Comparison of ENCODE assay signal across 16 cellular contexts in genomic region chr17:77596491-77597420, GRCh38.
"Had no signal": no experiment of that assay in that cellular context is flagged by ENCODE, and none has a peak within 500 bp of the region (broad histone marks: within the 10 kb centered on the region; RNA-seq: fewer than 3 reads in every experiment).

No MANE protein-coding gene starts in this region.

- DNase-seq: activated CD4-positive, alpha-beta T cell treated with anti-CD3 and anti-CD28 coated beads for 4 hours; activated CD8-positive, alpha-beta T cell treated with anti-CD3 and anti-CD28 coated beads for 36 hours; activated T-cell treated with anti-CD3 and anti-CD28 coated beads, Interleukin-2, amount 50 U/mL, for 72 hours; dermis blood vessel endothelial cell; erythroblast; gastrocnemius medialis; heart left ventricle; immature natural killer cell; naive B cell; stimulated activated CD4-positive, alpha-beta T cell treated with anti-CD3 and anti-CD28 coated beads, Interleukin-15, amount 100 ng/mL, for 24 hours; stimulated activated CD4-positive, alpha-beta T cell treated with anti-CD3 and anti-CD28 coated beads, Interleukin-4, amount 100 ng/mL, for 1 hour; stimulated activated naive CD4-positive, alpha-beta T cell; T-helper 1 cell; transverse colon had no signal

- H3K27me3 ChIP-seq: ascending aorta, gastrocnemius medialis, heart left ventricle, pancreas, transverse colon had no signal

- H3K36me3 ChIP-seq: ascending aorta, gastrocnemius medialis, heart left ventricle, pancreas, transverse colon had no signal

- ATAC-seq: activated CD8-positive, alpha-beta T cell treated with anti-CD3 and anti-CD28 coated beads for 36 hours; activated T-cell treated with anti-CD3 and anti-CD28 coated beads, Interleukin-2, amount 50 U/mL, for 72 hours; gastrocnemius medialis; heart left ventricle; pancreas had no signal

- H3K4me3 ChIP-seq: ascending aorta, gastrocnemius medialis, heart left ventricle, pancreas, transverse colon had no signal

- FAIRE-seq: pancreas had no signal

- H3K9me3 ChIP-seq: ascending aorta, gastrocnemius medialis, heart left ventricle, pancreas, transverse colon had no signal

- H3K27ac ChIP-seq: ascending aorta, gastrocnemius medialis, heart left ventricle, pancreas, transverse colon had no signal

- H3K4me1 ChIP-seq: pancreas had no signal
